23 cellular contexts compared by ENCODE assay signal in genomic region chr1:41529621-41530395, GRCh38. TPM values are rescaled to one million over a fixed set of nuclear protein-coding genes. Genes with fewer than 3 reads are reported as not detected.
DNase-seq lines count a peak whose midpoint lies in the region; ATAC-seq, FAIRE-seq and TF ChIP-seq lines count a peak whose summit lies in the region.
"Had no signal": no experiment of that assay in that cellular context is flagged by ENCODE, and none has a peak within 500 bp of the region (broad histone marks: within the 10 kb centered on the region; RNA-seq: fewer than 3 reads in every experiment).

No MANE protein-coding gene starts in this region.

- no TSS peak for BruUV-seq in HepG2 (replicated peaks; lab: Mats Ljungman, UMichigan)

- peaks cover 35% of the 10 kb centered on the region for H3K4me1 Mint-ChIP-seq in activated T-helper 17 cell treated with anti-CD3 and anti-CD28 coated beads, Interleukin-2, amount 50 U/mL, for 72 hours
- peaks cover 21 to 46% of the 10 kb centered on the region in 2 donors for H3K4me1 Mint-ChIP-seq in stimulated activated naive B cell treated with anti-CD40 and anti-IgM and Interleukin-4, amounts not matched to agents 10 μg/mL and 1 μg/mL and 100 μg/mL, for 72 hours
- H3K4me1 Mint-ChIP-seq: neural crest cell had no signal

- DNase-seq in cardiac septum (ENCODE audit: low spot score) (peak; percentile 15), right atrium auricular region (ENCODE audit: low spot score) (no peak), HepG2 (ENCODE audit: low spot score) (no peak), HT-29 (ENCODE audit: low spot score) (no peak), medulla oblongata (ENCODE audit: extremely low spot score) (no peak)
- DNase-seq in stimulated activated naive B cell treated with anti-CD40 and anti-IgM and Interleukin-4, amounts not matched to agents 10 μg/mL and 1 μg/mL and 100 μg/mL, for 72 hours = no peak
- DNase-seq: activated CD4-positive, alpha-beta T cell treated with anti-CD3 and anti-CD28 coated beads for 48 hours; anterior cingulate cortex; heart right ventricle; islet precursor cell; mesendoderm; MV-4-11; NCI-H1930; NCI-H446; NK-92 treated with Interleukin-12 subunit alpha and Interleukin-12 subunit beta, amount 100 ng/mL, for 24 hours had no signal

- no peak for ATAC-seq in activated T-helper 17 cell treated with anti-CD3 and anti-CD28 coated beads, Interleukin-2, amount 50 U/mL, for 72 hours (replicated peaks)
- ATAC-seq in HepG2 (peak; percentile 46; the same call in 1 of the 3 replicates), HG02852 (IDR thresholded peaks at IDR 0.05; ENCODE audit: unreplicated experiment) (no peak)
- no peak for ATAC-seq in stimulated activated naive B cell treated with anti-CD40 and anti-IgM and Interleukin-4, amounts not matched to agents 10 μg/mL and 1 μg/mL and 100 μg/mL, for 72 hours (replicated peaks)
- ATAC-seq: heart right ventricle had no signal

- H3K4me1 ChIP-seq in right atrium auricular region (peaks cover 0 to 12% of the 10 kb centered on the region in 2 donors), HepG2 (ENCODE audit: insufficient read depth, low read length) (no peaks in the 10 kb centered on the region)
- H3K4me1 ChIP-seq: heart right ventricle had no signal

- intact Hi-C loops in cardiac septum (cut with DNase I) = no loop called here
- intact Hi-C loops in HepG2 (cut with micrococcal nuclease; ENCODE audit: unreplicated experiment) = no loop called here

- no peak for TF ChIP-seq RAD21 in HepG2 (CRISPR knock-in tag; IDR thresholded peaks at IDR 0.05)

- H3K36me3 Mint-ChIP-seq in activated T-helper 17 cell treated with anti-CD3 and anti-CD28 coated beads, Interleukin-2, amount 50 U/mL, for 72 hours (ENCODE audit: low read depth) = peaks cover 30% of the 10 kb centered on the region
- H3K36me3 Mint-ChIP-seq in stimulated activated naive B cell treated with anti-CD40 and anti-IgM and Interleukin-4, amounts not matched to agents 10 μg/mL and 1 μg/mL and 100 μg/mL, for 72 hours = peaks cover 61 to 89% of the 10 kb centered on the region in 2 donors

- H3K27ac ChIP-seq in right atrium auricular region (no peak overlapping the region), HepG2 (ENCODE audit: extremely low read length, insufficient read depth, low read length) (no peak overlapping the region)
- H3K27ac ChIP-seq: heart right ventricle had no signal

- WGBS in HepG2 (ENCODE audit: low lambda C conversion rate) = 24% methylated on average over 23 of the region's 23 CpGs

- H3K9me3 ChIP-seq in right atrium auricular region (no peaks in the 10 kb centered on the region), HepG2 (ENCODE audit: low read length) (peaks cover 12% of the 10 kb centered on the region)
- H3K9me3 ChIP-seq: heart right ventricle had no signal

- no peaks in the 10 kb centered on the region for H4K20me1 ChIP-seq in HepG2 (ENCODE audit: insufficient read depth, low read length)

- H3K4me3 Mint-ChIP-seq in activated T-helper 17 cell treated with anti-CD3 and anti-CD28 coated beads, Interleukin-2, amount 50 U/mL, for 72 hours = no peak overlapping the region
- H3K4me3 Mint-ChIP-seq in stimulated activated naive B cell treated with anti-CD40 and anti-IgM and Interleukin-4, amounts not matched to agents 10 μg/mL and 1 μg/mL and 100 μg/mL, for 72 hours = no peak overlapping the region
- H3K4me3 Mint-ChIP-seq: IgD-negative memory B cell, neural crest cell had no signal

- peak overlapping the region; percentile 39 for H3K27ac Mint-ChIP-seq in activated T-helper 17 cell treated with anti-CD3 and anti-CD28 coated beads, Interleukin-2, amount 50 U/mL, for 72 hours
- peak overlapping the region; percentile 57 for H3K27ac Mint-ChIP-seq in stimulated activated naive B cell treated with anti-CD40 and anti-IgM and Interleukin-4, amounts not matched to agents 10 μg/mL and 1 μg/mL and 100 μg/mL, for 72 hours
- H3K27ac Mint-ChIP-seq: IgD-negative memory B cell had no signal

- H3K27me3 ChIP-seq in right atrium auricular region = no peaks in the 10 kb centered on the region
- H3K27me3 ChIP-seq in HepG2 (ENCODE audit: control insufficient read depth in 1 of 2, insufficient read depth in 2 of 2, low read length in 2 of 2) = peaks cover 1 to 14% of the 10 kb centered on the region in 2 experiments; a peak in 3 of 5 replicates
- H3K27me3 ChIP-seq: heart right ventricle had no signal

- H3K9ac ChIP-seq in HepG2 (ENCODE audit: insufficient read depth, low read depth, low read length) = no peak overlapping the region

- no peaks in the 10 kb centered on the region for H3K79me2 ChIP-seq in HepG2 (ENCODE audit: insufficient read depth, low read length)

- H3K36me3 ChIP-seq in right atrium auricular region (no peaks in the 10 kb centered on the region), HepG2 (replicated peaks in 1 of 2; ENCODE audit: control insufficient read depth in 1 of 2, insufficient read depth in 2 of 2, low read length in 2 of 2) (no peaks in the 10 kb centered on the region)

- H3K9me3 Mint-ChIP-seq in activated T-helper 17 cell treated with anti-CD3 and anti-CD28 coated beads, Interleukin-2, amount 50 U/mL, for 72 hours = no peaks in the 10 kb centered on the region
- peaks cover 3 to 6% of the 10 kb centered on the region in 2 donors for H3K9me3 Mint-ChIP-seq in stimulated activated naive B cell treated with anti-CD40 and anti-IgM and Interleukin-4, amounts not matched to agents 10 μg/mL and 1 μg/mL and 100 μg/mL, for 72 hours
- H3K9me3 Mint-ChIP-seq: IgD-negative memory B cell had no signal

- H2AFZ ChIP-seq in HepG2 (ENCODE audit: low read length) = no peak overlapping the region

- H3K4me3 ChIP-seq in right atrium auricular region = no peak overlapping the region
- H3K4me3 ChIP-seq in HepG2 (replicated peaks in 1 of 3; ENCODE audit: insufficient read depth in 1 of 3, low read depth in 2 of 3, low read length in 3 of 3) = no peak overlapping the region
- H3K4me3 ChIP-seq: heart right ventricle had no signal

- no peak for TF ChIP-seq EP300 in HepG2 (IDR thresholded peaks at IDR 0.05; ENCODE audit: low read depth in 2 of 2, low read length in 2 of 2)
- no peak for TF ChIP-seq EP300 in HepG2 (CRISPR knock-in tag; IDR thresholded peaks at IDR 0.05; ENCODE audit: borderline replicate concordance)

- TF ChIP-seq POLR2A in HepG2 (IDR thresholded peaks at IDR 0.05; ENCODE audit: insufficient read depth in 1 of 2, low read depth in 2 of 2, low read length in 2 of 2) = no peak

- no peak for FAIRE-seq in HepG2 (lab: Jason Lieb, UNC)
- FAIRE-seq: colon, TTC549 had no signal

- CTCF ChIA-PET in HepG2 (lab: Yijun Ruan, JAX; ENCODE audit: low intra/inter-chr PET ratio, low total read pairs) = interaction anchor here (0.9 to 1.7 kb wide), 2 partner anchors 14 to 262 kb away, joined by 3 to 4 read pairs; no protein-coding TSS in a partner anchor

- no peaks in the 10 kb centered on the region for H3K27me3 Mint-ChIP-seq in activated T-helper 17 cell treated with anti-CD3 and anti-CD28 coated beads, Interleukin-2, amount 50 U/mL, for 72 hours
- H3K27me3 Mint-ChIP-seq in stimulated activated naive B cell treated with anti-CD40 and anti-IgM and Interleukin-4, amounts not matched to agents 10 μg/mL and 1 μg/mL and 100 μg/mL, for 72 hours = no peaks in the 10 kb centered on the region
- H3K27me3 Mint-ChIP-seq: IgD-negative memory B cell had no signal

- in situ Hi-C loops in HepG2 (cut with HindIII; ENCODE audit: extremely low pct_ligation_motif_present, low pct_unique_long_range_greater_than_20kb) = no loop called here

- H3K4me2 ChIP-seq in HepG2 (ENCODE audit: low read depth, low read length) = no peak overlapping the region

- POLR2A ChIA-PET in HepG2 (lab: Yijun Ruan, JAX) = no interaction called here

- TF ChIP-seq CTCF in right atrium auricular region (IDR thresholded peaks at IDR 0.05) = no peak
- peak; percentile 63 for TF ChIP-seq CTCF in HepG2 (CRISPR knock-in tag; IDR thresholded peaks at IDR 0.05)

TF ChIP-seq in HepG2, 621 proteins besides CTCF, POLR2A, EP300 and RAD21 (continues in another document):
- no peak for TF ChIP-seq ZNF432 (CRISPR knock-in tag; IDR thresholded peaks at IDR 0.05; ENCODE audit: borderline replicate concordance)

RNA-seq across cellular contexts. Expression of gene EDN2, which starts 45.3 kb away (rescaled TPM):
- total RNA-seq in cardiac septum (1.1 TPM), right atrium auricular region (under 1 TPM in 1 of 2 donors, not detected in 1; 0.78 TPM), HepG2 (2016; rRNA removed; fragmentation: Illumina TruSeq; extraction: Trizol) (not detected in 2 replicates)
- total RNA-seq in activated T-helper 17 cell treated with anti-CD3 and anti-CD28 coated beads, Interleukin-2, amount 50 U/mL, for 72 hours = not detected
- total RNA-seq in HepG2 (2016; cell fraction: cytosol; rRNA removed; fragmentation: Illumina TruSeq; extraction: Trizol; ENCODE audit: low read depth) = not detected in 2 replicates
- not detected in 2 replicates for total RNA-seq in HepG2 (2016; cell fraction: insoluble cytoplasmic fraction; rRNA removed; fragmentation: Illumina TruSeq; extraction: Trizol)
- not detected in 2 replicates for total RNA-seq in HepG2 (2016; cell fraction: membrane; rRNA removed; fragmentation: Illumina TruSeq; extraction: Trizol)
- not detected in 2 replicates for total RNA-seq in HepG2 (2016; cell fraction: nucleus; rRNA removed; fragmentation: Illumina TruSeq; extraction: Trizol)
- polyA plus RNA-seq in HepG2 (2011; rRNA removed) = not detected in 2 replicates
- polyA plus RNA-seq in HepG2 (2011; cell fraction: cytosol; rRNA removed) = not detected in 2 replicates
- polyA plus RNA-seq in HepG2 (2011; cell fraction: nucleus; rRNA removed) = not detected in 2 replicates
- not detected in 2 replicates for polyA plus RNA-seq in HepG2 (2012)
- polyA plus RNA-seq in HepG2 (2016; cell fraction: cytosol; fragmentation: Illumina TruSeq; extraction: Trizol; ENCODE audit: low read depth) = not detected in 2 replicates
- not detected in 2 replicates for polyA plus RNA-seq in HepG2 (2016; cell fraction: insoluble cytoplasmic fraction; fragmentation: Illumina TruSeq; extraction: Trizol; ENCODE audit: low read depth)
- not detected in 2 replicates for polyA plus RNA-seq in HepG2 (2016; cell fraction: membrane; fragmentation: Illumina TruSeq; extraction: Trizol; ENCODE audit: low read depth)
- not detected in 2 replicates for polyA plus RNA-seq in HepG2 (2016; cell fraction: nucleus; fragmentation: Illumina TruSeq; extraction: Trizol; ENCODE audit: insufficient read depth, low read depth)
- polyA minus RNA-seq in HepG2 (2011; rRNA and poly(A)+ RNA removed; ENCODE audit: low replicate concordance) = 1.1 TPM in 1 of 2 replicates, not detected in the other
- not detected in 2 replicates for polyA minus RNA-seq in HepG2 (2011; cell fraction: cytosol; rRNA and poly(A)+ RNA removed)
- not detected in 2 replicates for polyA minus RNA-seq in HepG2 (2011; cell fraction: nucleus; rRNA and poly(A)+ RNA removed)
- 0.37 and 0.46 TPM in 2 replicates for total RNA-seq in HT-29 (2014; rRNA removed; shearing (Covaris generic))
- total RNA-seq: neural crest cell, pulmonary artery endothelial cell, RPMI7951 had no signal
- polyA plus RNA-seq: IgD-negative memory B cell had no signal
